32 cellular contexts compared by ENCODE assay signal in genomic region chr20:4229415-4229814, GRCh38. TPM values are rescaled to one million over a fixed set of nuclear protein-coding genes. Genes with fewer than 3 reads are reported as not detected.
"Had no signal": no experiment of that assay in that cellular context is flagged by ENCODE, and none has a peak within 500 bp of the region (broad histone marks: within the 10 kb centered on the region; RNA-seq: fewer than 3 reads in every experiment).

No MANE protein-coding gene starts in this region.

- H2AFZ ChIP-seq: parathyroid adenoma had no signal

- H3K27ac ChIP-seq: neutrophil, parathyroid adenoma, psoas muscle, skin epidermis, spleen, suprapubic skin, testis, thyroid gland, tibial nerve, upper lobe of left lung, vagina had no signal

- H3K9me3 ChIP-seq: neutrophil, psoas muscle, suprapubic skin, testis, thyroid gland, upper lobe of left lung, vagina had no signal

- H3K79me2 ChIP-seq: parathyroid adenoma had no signal

- H3K27ac Mint-ChIP-seq: naive thymus-derived CD8-positive, alpha-beta T cell; natural killer cell treated with Interleukin-12 subunit alpha and Interleukin-12 subunit beta and Interleukin-15 and Interleukin-18, amount 100 ng/mL, for 72 hours; nephron progenitor cell; progenitor cell of endocrine pancreas; stimulated activated memory B cell treated with anti-CD40 and anti-IgM and Interleukin-4, amounts not matched to agents 10 μg/mL and 1 μg/mL and 100 μg/mL, for 72 hours; stimulated activated naive CD8-positive, alpha-beta T cell treated with anti-CD3 and anti-CD28 coated beads, Interleukin-15, amount 100 ng/mL, for 72 hours had no signal

- DNase-seq: naive thymus-derived CD8-positive, alpha-beta T cell; nephron progenitor cell; nucleus accumbens; psoas muscle; right cardiac atrium; spleen; stimulated activated CD4-positive, alpha-beta T cell treated with anti-CD3 and anti-CD28 coated beads, Interleukin-12 subunit alpha, Interleukin-12 subunit beta, amount 100 ng/mL, for 4 hours; stimulated activated CD4-positive, alpha-beta T cell treated with anti-CD3 and anti-CD28 coated beads, Interleukin-1b, Interleukin-23, amount 100 ng/mL, for 48 hours; stimulated activated CD4-positive, alpha-beta T cell treated with anti-CD3 and anti-CD28 coated beads, Interleukin-4, amount 100 ng/mL, for 1 hour; stimulated activated CD4-positive, alpha-beta T cell treated with anti-CD3 and anti-CD28 coated beads, Interleukin-4, amount 100 ng/mL, for 4 hours; stimulated activated CD8-positive, alpha-beta memory T cell treated with anti-CD3 and anti-CD28 coated beads, Interleukin-4, amount 100 ng/mL, for 48 hours; stimulated activated naive CD4-positive, alpha-beta T cell; stimulated activated naive CD8-positive, alpha-beta T cell treated with anti-CD3 and anti-CD28 coated beads, Interleukin-15, amount 100 ng/mL, for 72 hours; stimulated activated naive CD8-positive, alpha-beta T cell treated with anti-CD3 and anti-CD28 coated beads, Interleukin-15, Interleukin-2, amounts not matched to agents 100 U/mL and 50 U/mL, for 24 hours; substantia nigra; testis; thyroid gland; trophoblast cell; upper lobe of left lung had no signal

- H3K36me3 ChIP-seq: neutrophil, spleen, suprapubic skin, thyroid gland, tibial nerve, upper lobe of left lung, vagina had no signal

- ATAC-seq: naive thymus-derived CD8-positive, alpha-beta T cell; natural killer cell treated with Interleukin-12 subunit alpha and Interleukin-12 subunit beta and Interleukin-15 and Interleukin-18, amount 100 ng/mL, for 72 hours; psoas muscle; right cardiac atrium; sciatic nerve; stimulated activated memory B cell treated with anti-CD40 and anti-IgM and Interleukin-4, amounts not matched to agents 10 μg/mL and 1 μg/mL and 100 μg/mL, for 72 hours; stimulated activated naive CD8-positive, alpha-beta T cell treated with anti-CD3 and anti-CD28 coated beads, Interleukin-15, amount 100 ng/mL, for 72 hours; stimulated activated naive CD8-positive, alpha-beta T cell treated with anti-CD3 and anti-CD28 coated beads, Interleukin-15, Interleukin-2, amounts not matched to agents 100 U/mL and 50 U/mL, for 24 hours had no signal

- H3K9me3 Mint-ChIP-seq: naive thymus-derived CD8-positive, alpha-beta T cell; natural killer cell treated with Interleukin-12 subunit alpha and Interleukin-12 subunit beta and Interleukin-15 and Interleukin-18, amount 100 ng/mL, for 72 hours; nephron progenitor cell; neural crest cell; stimulated activated memory B cell treated with anti-CD40 and anti-IgM and Interleukin-4, amounts not matched to agents 10 μg/mL and 1 μg/mL and 100 μg/mL, for 72 hours; stimulated activated naive CD8-positive, alpha-beta T cell treated with anti-CD3 and anti-CD28 coated beads, Interleukin-15, amount 100 ng/mL, for 72 hours had no signal

- H3K36me3 Mint-ChIP-seq: naive thymus-derived CD8-positive, alpha-beta T cell; natural killer cell treated with Interleukin-12 subunit alpha and Interleukin-12 subunit beta and Interleukin-15 and Interleukin-18, amount 100 ng/mL, for 72 hours; stimulated activated memory B cell treated with anti-CD40 and anti-IgM and Interleukin-4, amounts not matched to agents 10 μg/mL and 1 μg/mL and 100 μg/mL, for 72 hours had no signal

- H3K4me1 ChIP-seq: thyroid gland, upper lobe of left lung, vagina had no signal

- H3K4me2 ChIP-seq: smooth muscle cell had no signal

- H3K4me1 Mint-ChIP-seq: naive thymus-derived CD8-positive, alpha-beta T cell; nephron progenitor cell; stimulated activated memory B cell treated with anti-CD40 and anti-IgM and Interleukin-4, amounts not matched to agents 10 μg/mL and 1 μg/mL and 100 μg/mL, for 72 hours; stimulated activated naive CD8-positive, alpha-beta T cell treated with anti-CD3 and anti-CD28 coated beads, Interleukin-15, amount 100 ng/mL, for 72 hours had no signal

- H3K4me3 ChIP-seq: psoas muscle, skin epidermis, smooth muscle cell, spleen, suprapubic skin, testis, thyroid gland, tibial nerve, upper lobe of left lung, vagina had no signal

- H3K9ac ChIP-seq: parathyroid adenoma had no signal

- H3K27me3 ChIP-seq: testis, thyroid gland, tibial nerve, upper lobe of left lung, vagina had no signal

- H3K4me3 Mint-ChIP-seq: naive thymus-derived CD8-positive, alpha-beta T cell; natural killer cell treated with Interleukin-12 subunit alpha and Interleukin-12 subunit beta and Interleukin-15 and Interleukin-18, amount 100 ng/mL, for 72 hours; nephron progenitor cell; neural crest cell; stimulated activated memory B cell treated with anti-CD40 and anti-IgM and Interleukin-4, amounts not matched to agents 10 μg/mL and 1 μg/mL and 100 μg/mL, for 72 hours; stimulated activated naive CD8-positive, alpha-beta T cell treated with anti-CD3 and anti-CD28 coated beads, Interleukin-15, amount 100 ng/mL, for 72 hours had no signal

RNA-seq across cellular contexts. Expression of gene ADRA1D, which starts 19.7 kb away (rescaled TPM):
- total RNA-seq: naive thymus-derived CD8-positive, alpha-beta T cell; natural killer cell treated with Interleukin-12 subunit alpha and Interleukin-12 subunit beta and Interleukin-15 and Interleukin-18, amount 100 ng/mL, for 72 hours; omental fat pad; progenitor cell of endocrine pancreas; smooth muscle cell had no signal
- polyA plus RNA-seq: naive thymus-derived CD8-positive, alpha-beta T cell; smooth muscle cell had no signal
